In the genomic region with DNA sequence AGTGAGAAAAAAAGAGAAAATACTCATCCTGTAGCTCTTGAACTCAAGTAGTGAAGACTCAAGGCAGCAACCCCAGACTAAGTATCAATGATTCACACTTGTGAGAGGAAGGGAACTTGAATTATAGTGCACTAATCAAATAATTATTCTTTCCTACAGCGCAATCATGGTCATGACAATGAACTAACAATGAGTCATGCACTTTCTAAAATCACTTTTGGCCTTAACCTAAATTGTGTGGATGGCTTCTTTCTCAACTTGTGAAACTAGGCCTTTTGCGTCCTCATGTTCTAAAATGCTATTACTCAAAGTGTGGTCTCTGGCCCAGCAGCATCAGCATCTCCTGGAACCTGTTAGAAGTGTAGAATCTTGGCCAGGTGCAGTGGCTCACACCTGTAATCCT, we compare ENCODE assay signal across 13 cellular contexts.
DNase-seq lines count a peak whose midpoint lies in the region; ATAC-seq and TF ChIP-seq lines count a peak whose summit lies in the region.
"Had no signal": no experiment of that assay in that cellular context is flagged by ENCODE, and none has a peak within 500 bp of the region (broad histone marks: within the 10 kb centered on the region; RNA-seq: fewer than 3 reads in every experiment).

No MANE protein-coding gene starts in this region.

- H3K9me3 ChIP-seq in SK-N-SH: no peaks in the 10 kb centered on the region
- H3K9me3 ChIP-seq: ascending aorta, gastrocnemius medialis, lower lobe of right lung had no signal

- no peak for TF ChIP-seq RAD21 in SK-N-SH (IDR thresholded peaks at IDR 0.05; ENCODE audit: low read length)

- POLR2A ChIA-PET in SK-N-SH (lab: Yijun Ruan, JAX): no interaction called here

- no peak for ATAC-seq in GM18909 (IDR thresholded peaks at IDR 0.05; ENCODE audit: poor library complexity, unreplicated experiment)
- ATAC-seq: gastrocnemius medialis had no signal

- H3K27me3 ChIP-seq in SK-N-SH (ENCODE audit: insufficient read depth): no peaks in the 10 kb centered on the region
- H3K27me3 ChIP-seq: ascending aorta, gastrocnemius medialis had no signal

- no peak overlapping the region for H3K4me2 ChIP-seq in SK-N-SH

- H3F3A ChIP-seq in SK-N-SH (replicated peaks; ENCODE audit: insufficient read depth): peaks cover 20% of the 10 kb centered on the region

- no peaks in the 10 kb centered on the region for H3K79me2 ChIP-seq in SK-N-SH (ENCODE audit: insufficient read depth)

- CTCF ChIA-PET in SK-N-SH (lab: Yijun Ruan, JAX): interaction anchor here (1.1 kb wide), 1 partner anchor 197 kb away, joined by 3 read pairs; no protein-coding TSS in a partner anchor

- H3K4me3 ChIP-seq in SK-N-SH (ENCODE audit: low read depth in 2 of 2, low read length in 1 of 2) (no peak overlapping the region), epithelial cell of proximal tubule (ENCODE audit: low read depth, low read length) (no peak overlapping the region)
- H3K4me3 ChIP-seq: ascending aorta, gastrocnemius medialis, lower lobe of right lung had no signal

- peak overlapping the region in 1 of 2 experiments; percentile 65; a peak in 2 of 4 replicates for H3K27ac ChIP-seq in SK-N-SH (ENCODE audit: low read depth in 2 of 2, low read length in 1 of 2)
- H3K27ac ChIP-seq: gastrocnemius medialis, lower lobe of right lung had no signal

- TF ChIP-seq CTCF in SK-N-SH (IDR thresholded peaks at IDR 0.05) (no peak), epithelial cell of proximal tubule (conservative IDR thresholded peaks at IDR 0.05; ENCODE audit: low read depth, low read length) (no peak)

- in situ Hi-C loops in ACHN (cut with HindIII; ENCODE audit: low pct_ligation_motif_present, low pct_unique_long_range_greater_than_20kb, low sequenced_read_pairs): no loop called here

- H3K4me1 ChIP-seq in SK-N-SH (ENCODE audit: control insufficient read depth in 1 of 2, insufficient read depth in 2 of 2, low read depth in 1 of 2, low read length in 1 of 2): peaks cover 0 to 15% of the 10 kb centered on the region in 2 experiments; a peak in 2 of 4 replicates

- H3K9ac ChIP-seq in SK-N-SH: no peak overlapping the region

- no peaks in the 10 kb centered on the region for H3K36me3 ChIP-seq in SK-N-SH (replicated peaks in 1 of 2; ENCODE audit: control insufficient read depth in 1 of 2, insufficient read depth in 2 of 2, low read length in 1 of 2)
- H3K36me3 ChIP-seq: ascending aorta, gastrocnemius medialis, lower lobe of right lung had no signal

- H2AFZ ChIP-seq in SK-N-SH (ENCODE audit: low read depth): no peak overlapping the region

- DNase-seq in stimulated activated CD4-positive, alpha-beta T cell treated with anti-CD3 and anti-CD28 coated beads, Interleukin-4, amount 100 ng/mL, for 24 hours: peak; percentile 27
- DNase-seq in stimulated activated CD4-positive, alpha-beta T cell treated with anti-CD3 and anti-CD28 coated beads, Interleukin-2, amount 100 ng/mL, for 48 hours: no peak
- DNase-seq in SK-N-SH (no peak), epithelial cell of proximal tubule (ENCODE audit: low read depth) (peak; percentile 12), stromal cell of bone marrow (ENCODE audit: low read depth) (peak; percentile 78), ACHN (no peak)
- DNase-seq in activated CD8-positive, alpha-beta memory T cell treated with anti-CD3 and anti-CD28 coated beads, Interleukin-2, amount 50 U/mL, for 48 hours: no peak
- DNase-seq: gastrocnemius medialis, Karpas-422, lower lobe of right lung, NCI-H748 treated with DMSO at 0.1 percent for 48 hours had no signal

- 55% methylated on average over 2 of the region's 2 CpGs for WGBS in SK-N-SH (ENCODE audit: low lambda C conversion rate)

- H4K20me1 ChIP-seq in SK-N-SH (ENCODE audit: insufficient read depth): no peaks in the 10 kb centered on the region

- H3K9me2 ChIP-seq in SK-N-SH: no peaks in the 10 kb centered on the region

- TF ChIP-seq EP300 in SK-N-SH (IDR thresholded peaks at IDR 0.05; ENCODE audit: borderline replicate concordance in 1 of 2, low read depth in 1 of 2, low read length in 1 of 2): no peak

TF ChIP-seq in SK-N-SH, 30 proteins besides CTCF, POLR2A, EP300 and RAD21:
- TF ChIP-seq TAF1 (IDR thresholded peaks at IDR 0.05; ENCODE audit: borderline replicate concordance, low read depth, low read length) (no peak), FOSL2 (IDR thresholded peaks at IDR 0.05; ENCODE audit: borderline replicate concordance, low read depth) (0 out of 2 replicates have a peak, but pooled peaks have one; percentile 22), MXI1 (IDR thresholded peaks at IDR 0.05; ENCODE audit: low read depth, low read length) (no peak), SIN3A (IDR thresholded peaks at IDR 0.05; ENCODE audit: borderline replicate concordance, low read depth, low read length) (no peak), NRF1 (IDR thresholded peaks at IDR 0.05; ENCODE audit: low read depth, low read length) (no peak), YY1 (IDR thresholded peaks at IDR 0.05; ENCODE audit: low read depth) (no peak), IRF3 (IDR thresholded peaks at IDR 0.05; ENCODE audit: low read depth, low read length) (no peak)

Comparison
In these comparisons a context has a peak if more than half of its experiments do, and no peak if none do; other contexts are left out.
1. DNase-seq: peak in stimulated activated CD4-positive, alpha-beta T cell treated with anti-CD3 and anti-CD28 coated beads, Interleukin-4, amount 100 ng/mL, for 24 hours (single experiment), epithelial cell of proximal tubule (single experiment) and stromal cell of bone marrow (single experiment); none in stimulated activated CD4-positive, alpha-beta T cell treated with anti-CD3 and anti-CD28 coated beads, Interleukin-2, amount 100 ng/mL, for 48 hours (0 of 2), SK-N-SH (single experiment), activated CD8-positive, alpha-beta memory T cell treated with anti-CD3 and anti-CD28 coated beads, Interleukin-2, amount 50 U/mL, for 48 hours (single experiment) and ACHN (single experiment).